ENCODE assay signal across 1 cellular context in genomic region chr20:41152108-41152757, GRCh38.
TF ChIP-seq lines count a peak whose summit lies in the region.

No MANE protein-coding gene starts in this region.

TF ChIP-seq in HepG2, 621 proteins besides CTCF, POLR2A, EP300 and RAD21 (continued from another document):
- TF ChIP-seq DZIP1 (CRISPR knock-in tag; IDR thresholded peaks at IDR 0.05) (no peak), TOPORS (CRISPR knock-in tag; IDR thresholded peaks at IDR 0.05) (no peak), ZNF749 (CRISPR knock-in tag; IDR thresholded peaks at IDR 0.05; ENCODE audit: borderline replicate concordance) (no peak), JDP2 (CRISPR knock-in tag; IDR thresholded peaks at IDR 0.05; ENCODE audit: borderline replicate concordance) (no peak), TBL1XR1 (IDR thresholded peaks at IDR 0.05; ENCODE audit: borderline replicate concordance, low read length, partially characterized antibody) (no peak), ESRRA (CRISPR knock-in tag; IDR thresholded peaks at IDR 0.05; ENCODE audit: low read depth) (no peak), GABPA (IDR thresholded peaks at IDR 0.05; ENCODE audit: low read depth, low read length) (no peak), GABPA (CRISPR knock-in tag; IDR thresholded peaks at IDR 0.05; ENCODE audit: low read depth) (no peak), SP1 (IDR thresholded peaks at IDR 0.05) (no peak), SP1 (CRISPR knock-in tag; IDR thresholded peaks at IDR 0.05) (no peak), KDM2A (CRISPR knock-in tag; IDR thresholded peaks at IDR 0.05; ENCODE audit: borderline replicate concordance, low read depth) (no peak), KLF16 (CRISPR knock-in tag; IDR thresholded peaks at IDR 0.05) (no peak), PRPF4 (IDR thresholded peaks at IDR 0.05; ENCODE audit: low read depth, low read length, poor library complexity, severe bottlenecking) (no peak), SALL1 (CRISPR knock-in tag; IDR thresholded peaks at IDR 0.05) (no peak), DMAP1 (CRISPR knock-in tag; IDR thresholded peaks at IDR 0.05) (no peak), ZMYM4 (CRISPR knock-in tag; IDR thresholded peaks at IDR 0.05) (no peak), ZNF589 (CRISPR knock-in tag; conservative IDR thresholded peaks at IDR 0.05) (no peak), NFYC (CRISPR knock-in tag; IDR thresholded peaks at IDR 0.05) (no peak), NPAS2 (CRISPR knock-in tag; IDR thresholded peaks at IDR 0.05; ENCODE audit: borderline replicate concordance) (no peak), HHEX (CRISPR knock-in tag; IDR thresholded peaks at IDR 0.05) (no peak), SKIL (CRISPR knock-in tag; IDR thresholded peaks at IDR 0.05; ENCODE audit: borderline replicate concordance) (no peak), ZNF484 (CRISPR knock-in tag; IDR thresholded peaks at IDR 0.05; ENCODE audit: borderline replicate concordance, low read depth) (no peak), ZNF124 (CRISPR knock-in tag; IDR thresholded peaks at IDR 0.05) (no peak), BRD4 (CRISPR knock-in tag; IDR thresholded peaks at IDR 0.05) (no peak)
